In genomic region chr1:48841945-48842344, GRCh38 we compare ENCODE assay signal across 15 cellular contexts.
DNase-seq lines count a peak whose midpoint lies in the region; ATAC-seq and TF ChIP-seq lines count a peak whose summit lies in the region.
"Had no signal": no experiment of that assay in that cellular context is flagged by ENCODE, and none has a peak within 500 bp of the region (broad histone marks: within the 10 kb centered on the region; RNA-seq: fewer than 3 reads in every experiment).

No MANE protein-coding gene starts in this region.

- no peaks in the 10 kb centered on the region for H3K36me3 ChIP-seq in SK-N-MC (ENCODE audit: insufficient read depth, low read length)
- no peaks in the 10 kb centered on the region for H3K36me3 ChIP-seq in hepatocyte (replicated peaks; ENCODE audit: insufficient read depth, low read depth)

- DNase-seq in NCI-H526 (lab: John Stamatoyannopoulos, UW) = peak; percentile 79 to 86
- peak; percentile 42 for DNase-seq in SK-N-MC (ENCODE audit: low read depth, low spot score)
- DNase-seq in hepatocyte (ENCODE audit: low spot score) = no peak
- DNase-seq in COLO668 (lab: John Stamatoyannopoulos, UW; ENCODE audit: unreplicated experiment) = no peak
- DNase-seq: AML-193; CD4-positive, alpha-beta T cell; DMS153; DMS79 treated with DMSO at 0.1 percent for 48 hours; GF-D8; H9; KBM-7 had no signal

- no peak for TF ChIP-seq CTCF in hepatocyte (IDR thresholded peaks at IDR 0.05; ENCODE audit: poor library complexity)

- H2AFZ ChIP-seq in hepatocyte = no peak overlapping the region

- peaks cover 4% of the 10 kb centered on the region for H3K27me3 ChIP-seq in hepatocyte

- H3K9me3 ChIP-seq in SK-N-MC (ENCODE audit: low read depth, low read length) = no peaks in the 10 kb centered on the region
- no peaks in the 10 kb centered on the region for H3K9me3 ChIP-seq in hepatocyte (ENCODE audit: low read depth)

- WGBS in hepatocyte (ENCODE audit: low lambda C conversion rate, missing lambda C conversion rate) = 22% methylated on average over 2 of the region's 2 CpGs

- no peaks in the 10 kb centered on the region for H3K9me2 ChIP-seq in hepatocyte (replicated peaks; ENCODE audit: insufficient read depth)

- H3K27ac ChIP-seq in SK-N-MC (peak overlapping the region; percentile 97), hepatocyte (no peak overlapping the region)
- H3K27ac ChIP-seq: C4-2B had no signal

- peak overlapping the region; percentile 29 for H3K9ac ChIP-seq in SK-N-MC (ENCODE audit: insufficient read length)

- peak overlapping the region; percentile 8 for H3K4me2 ChIP-seq in hepatocyte

- no peaks in the 10 kb centered on the region for H3K79me2 ChIP-seq in hepatocyte

- ATAC-seq in GM21528 (IDR thresholded peaks at IDR 0.05; ENCODE audit: low FRiP score, unreplicated experiment) = no peak
- no peak for ATAC-seq in HG02678 (IDR thresholded peaks at IDR 0.05; ENCODE audit: unreplicated experiment)
- ATAC-seq: HepG2 had no signal

- peak overlapping the region; percentile 38 for H3K4me3 ChIP-seq in SK-N-MC
- no peak overlapping the region for H3K4me3 ChIP-seq in hepatocyte

- no peaks in the 10 kb centered on the region for H4K20me1 ChIP-seq in hepatocyte (ENCODE audit: insufficient read depth, poor library complexity, severe bottlenecking)

- H3K4me1 ChIP-seq in hepatocyte (ENCODE audit: insufficient read depth) = peaks cover 11% of the 10 kb centered on the region

Comparison
In these comparisons a context has a peak if more than half of its experiments do, and no peak if none do; other contexts are left out.
1. DNase-seq: peak in NCI-H526 (2 of 2) and SK-N-MC (single experiment); none in hepatocyte (single experiment) and COLO668 (single experiment).